Comparison of ENCODE assay signal across 1 cellular context in genomic region chr17:46001390-46002310, GRCh38.
A peak's percentile ranks its signal among the peaks of the same experiment; 100 is the strongest.
TF ChIP-seq lines count a peak whose summit lies in the region.

No MANE protein-coding gene starts in this region.

TF ChIP-seq in HepG2, 621 proteins besides CTCF, POLR2A, EP300 and RAD21 (continued from another document and continues in another):
- TF ChIP-seq ZNF142 (CRISPR knock-in tag; IDR thresholded peaks at IDR 0.05) (no peak), FOXA3 (CRISPR knock-in tag; IDR thresholded peaks at IDR 0.05) (no peak), ATRX (CRISPR knock-in tag; IDR thresholded peaks at IDR 0.05; ENCODE audit: borderline replicate concordance) (no peak), PATZ1 (CRISPR knock-in tag; IDR thresholded peaks at IDR 0.05) (no peak; the same call in 1 of the 2 replicates), KAT7 (CRISPR knock-in tag; IDR thresholded peaks at IDR 0.05; ENCODE audit: borderline replicate concordance) (no peak), KDM6A (CRISPR knock-in tag; IDR thresholded peaks at IDR 0.05; ENCODE audit: low read depth) (no peak), HIC2 (CRISPR knock-in tag; IDR thresholded peaks at IDR 0.05; ENCODE audit: low read depth) (peak; percentile 32; the same call in 1 of the 2 replicates), ZBTB39 (CRISPR knock-in tag; IDR thresholded peaks at IDR 0.05) (no peak), ZBED4 (CRISPR knock-in tag; IDR thresholded peaks at IDR 0.05; ENCODE audit: borderline replicate concordance) (no peak), KLF13 (CRISPR knock-in tag; IDR thresholded peaks at IDR 0.05) (no peak), ZKSCAN5 (CRISPR knock-in tag; IDR thresholded peaks at IDR 0.05) (no peak), ZNF614 (CRISPR knock-in tag; IDR thresholded peaks at IDR 0.05; ENCODE audit: borderline replicate concordance) (no peak), ZNF124 (CRISPR knock-in tag; IDR thresholded peaks at IDR 0.05) (no peak), NCOA1 (CRISPR knock-in tag; IDR thresholded peaks at IDR 0.05) (no peak), KDM1A (CRISPR knock-in tag; IDR thresholded peaks at IDR 0.05) (no peak), ZNF580 (CRISPR knock-in tag; IDR thresholded peaks at IDR 0.05; ENCODE audit: borderline replicate concordance, low read depth) (no peak), ZNF615 (CRISPR knock-in tag; IDR thresholded peaks at IDR 0.05; ENCODE audit: borderline replicate concordance) (no peak), TEAD3 (CRISPR knock-in tag; optimal IDR thresholded peaks at IDR 0.05; ENCODE audit: borderline replicate concordance) (no peak), HOXA5 (CRISPR knock-in tag; IDR thresholded peaks at IDR 0.05) (no peak), ARID3A (IDR thresholded peaks at IDR 0.05; ENCODE audit: low read depth, low read length) (no peak), TFDP2 (CRISPR knock-in tag; IDR thresholded peaks at IDR 0.05) (no peak), TBX3 (IDR thresholded peaks at IDR 0.05; ENCODE audit: borderline replicate concordance) (no peak), SETDB1 (CRISPR knock-in tag; IDR thresholded peaks at IDR 0.05; ENCODE audit: borderline replicate concordance) (no peak), ZNF790 (CRISPR knock-in tag; IDR thresholded peaks at IDR 0.05; ENCODE audit: borderline replicate concordance) (no peak), RBM39 (IDR thresholded peaks at IDR 0.05; ENCODE audit: low read depth, low read length, poor library complexity, severe bottlenecking) (no peak), SATB2 (CRISPR knock-in tag; IDR thresholded peaks at IDR 0.05) (no peak), NKX3-1 (CRISPR knock-in tag; IDR thresholded peaks at IDR 0.05) (no peak), NRL (CRISPR knock-in tag; IDR thresholded peaks at IDR 0.05; ENCODE audit: borderline replicate concordance) (peak; percentile 52; the same call in 1 of the 2 replicates), ZNF564 (CRISPR knock-in tag; IDR thresholded peaks at IDR 0.05) (no peak), ZNF567 (CRISPR knock-in tag; IDR thresholded peaks at IDR 0.05; ENCODE audit: borderline replicate concordance) (no peak), POGK (CRISPR knock-in tag; conservative IDR thresholded peaks at IDR 0.05) (no peak), ZFP82 (CRISPR knock-in tag; IDR thresholded peaks at IDR 0.05; ENCODE audit: borderline replicate concordance) (no peak), ZNF414 (CRISPR knock-in tag; IDR thresholded peaks at IDR 0.05) (no peak), PHF8 (CRISPR knock-in tag; IDR thresholded peaks at IDR 0.05) (no peak), ZNF383 (CRISPR knock-in tag; IDR thresholded peaks at IDR 0.05; ENCODE audit: borderline replicate concordance) (peak; percentile 88; the same call in 1 of the 2 replicates)
